ENCODE assay signal across 8 cellular contexts in genomic region chr11:68120212-68121066, GRCh38. TPM values are rescaled to one million over a fixed set of nuclear protein-coding genes. Genes with fewer than 3 reads are reported as not detected.
DNase-seq lines count a peak whose midpoint lies in the region; ATAC-seq, FAIRE-seq and TF ChIP-seq lines count a peak whose summit lies in the region.

No MANE protein-coding gene starts in this region.

- no peaks in the 10 kb centered on the region for H3K9me1 ChIP-seq in K562 (ENCODE audit: control insufficient read depth, insufficient read depth, low read length)

- BruUV-seq in K562 (replicated peaks; lab: Mats Ljungman, UMichigan): TSS peak; percentile 43

- H4K20me1 ChIP-seq in BLaER1 (peaks cover 50% of the 10 kb centered on the region), K562 (replicated peaks; ENCODE audit: control insufficient read depth, insufficient read depth, low read length) (no peaks in the 10 kb centered on the region)

- no peak for TF ChIP-seq POLR2A in K562 (conservative IDR thresholded peaks at IDR 0.05)

- WGBS in K562 (ENCODE audit: insufficient coverage, low coverage, missing lambda C conversion rate): under 1% methylated on average over 31 of the region's 75 CpGs

- FAIRE-seq in GM19239 (lab: Jason Lieb, UNC) (peak; percentile 58), K562 (lab: Jason Lieb, UNC) (peak; percentile 35)

- peak overlapping the region in 1 of 2 donors; percentile 78 for H3K27ac Mint-ChIP-seq in T-cell

- intact Hi-C loops in K562 (cut with micrococcal nuclease): no loop called here

- POLR2A ChIA-PET in T-cell (lab: Charles Lee) (interaction anchor here in 1 of 2 donors (0.7 kb wide), 1 partner anchor 117 kb away, joined by 8 read pairs; no protein-coding TSS in a partner anchor), K562 (lab: Yijun Ruan, JAX) (interaction anchor here (0.7 to 4.7 kb wide), 2 partner anchors 13 to 87 kb away, joined by 3 to 31 read pairs; no protein-coding TSS in a partner anchor)

- peaks cover 50% of the 10 kb centered on the region for H3K79me2 ChIP-seq in K562 (ENCODE audit: control insufficient read depth, insufficient read depth, low read length)

- H3K27ac ChIP-seq in BLaER1: peak overlapping the region; percentile 90
- peak overlapping the region; percentile 88 for H3K27ac ChIP-seq in K562 (ENCODE audit: extremely low read depth, low read depth, low read length)

- peaks cover 38% of the 10 kb centered on the region for H3K4me1 ChIP-seq in BLaER1
- H3K4me1 ChIP-seq in K562 (replicated peaks in 1 of 2; ENCODE audit: control insufficient read depth in 2 of 2, insufficient read depth in 2 of 2, low read length in 2 of 2): peaks cover 23 to 38% of the 10 kb centered on the region in 2 experiments

- DNase-seq in GM19239 (ENCODE audit: insufficient read length, low spot score): peak; percentile 49
- peak in 33 of 34 experiments; percentile 19 to 80 (median 56) for DNase-seq in T-cell
- DNase-seq in K562 (ENCODE audit: extremely low read depth in 1 of 4, low spot score in 3 of 4): peak; percentile 52 to 73 (median 70)
- no peak for DNase-seq in skeletal muscle cell (ENCODE audit: low read depth)
- DNase-seq in cerebellar nuclear complex (lab: John Stamatoyannopoulos, UW): no peak

- H3K36me3 Mint-ChIP-seq in T-cell: no peaks in the 10 kb centered on the region

- peak overlapping the region; percentile 97 for H3K4me2 ChIP-seq in BLaER1
- peak overlapping the region; percentile 85 for H3K4me2 ChIP-seq in K562 (ENCODE audit: insufficient read depth, low read length)

- H2AFZ ChIP-seq in K562 (ENCODE audit: low read depth, low read length): peak overlapping the region; percentile 60; the same call in 1 of the 2 replicates

- no peaks in the 10 kb centered on the region for H3K9me3 Mint-ChIP-seq in T-cell

- H3K27me3 Mint-ChIP-seq in T-cell: no peaks in the 10 kb centered on the region

- H3K36me3 ChIP-seq in BLaER1 (peaks cover 15% of the 10 kb centered on the region), K562 (ENCODE audit: control insufficient read depth, insufficient read depth, low read length) (peaks cover 28% of the 10 kb centered on the region; the same call in 2 of the 3 replicates)

- peak; percentile 13 for ATAC-seq in HG03520 (IDR thresholded peaks at IDR 0.05; ENCODE audit: unreplicated experiment)
- ATAC-seq in T-cell (replicated peaks in 1 of 4): peak; percentile 30 to 73 (median 48)
- peak; percentile 3; the same call in 2 of the 3 replicates for ATAC-seq in K562

- CTCF ChIA-PET in T-cell (lab: Charles Lee): interaction anchor here in 1 of 2 donors (0.6 kb wide), 1 partner anchor 88 kb away, joined by 4 read pairs; no protein-coding TSS in a partner anchor
- CTCF ChIA-PET in K562 (lab: Yijun Ruan, JAX; ENCODE audit: low intra/inter-chr PET ratio): interaction anchor here (0.6 kb wide), 1 partner anchor 86 kb away, joined by 3 read pairs; no protein-coding TSS in a partner anchor

- TF ChIP-seq CTCF in K562 (IDR thresholded peaks at IDR 0.05 in 2 of 3, conservative IDR thresholded peaks at IDR 0.05 in 1 of 3; ENCODE audit: insufficient read depth in 2 of 3, low read depth in 1 of 3, low read length in 3 of 3): no peak

- peaks cover 9 to 11% (median 10%) of the 10 kb centered on the region in 3 donors for H3K4me1 Mint-ChIP-seq in T-cell

- TF ChIP-seq EP300 in K562 (IDR thresholded peaks at IDR 0.05; ENCODE audit: low read length): no peak

- H3K27me3 ChIP-seq in BLaER1 (no peaks in the 10 kb centered on the region), K562 (ENCODE audit: control insufficient read depth in 2 of 2, insufficient read depth in 2 of 2, low read length in 2 of 2) (no peaks in the 10 kb centered on the region)

- H3K4me3 ChIP-seq in BLaER1 (peak overlapping the region; percentile 90), K562 (peak overlapping the region; percentile 63), iPS-18c (ENCODE audit: insufficient read depth, low read depth, low read length) (peak overlapping the region; percentile 68), skeletal muscle cell (ENCODE audit: low read depth, low read length) (peak overlapping the region; percentile 62)

- H3K9ac ChIP-seq in BLaER1: peak overlapping the region; percentile 89
- peak overlapping the region; percentile 58 to 94 for H3K9ac ChIP-seq in K562 (ENCODE audit: insufficient read depth in 1 of 2, low read depth in 2 of 2, low read length in 2 of 2)

- no peak for TF ChIP-seq RAD21 in K562 (CRISPR knock-in tag; conservative IDR thresholded peaks at IDR 0.05 in 1 of 2, IDR thresholded peaks at IDR 0.05 in 1 of 2)

- H3K9me3 ChIP-seq in BLaER1 (no peaks in the 10 kb centered on the region), K562 (replicated peaks; ENCODE audit: control insufficient read depth, insufficient read depth, low read depth, low read length) (no peaks in the 10 kb centered on the region), iPS-18c (ENCODE audit: control insufficient read depth, insufficient read depth, low read length) (no peaks in the 10 kb centered on the region)

- peak overlapping the region; percentile 76 to 82 (median 81) for H3K4me3 Mint-ChIP-seq in T-cell

- in situ Hi-C loops in K562 (cut with MboI): no loop called here

TF ChIP-seq in K562, 482 proteins besides CTCF, POLR2A, EP300 and RAD21 (continues in another document):
- TF ChIP-seq YY1 (IDR thresholded peaks at IDR 0.05; ENCODE audit: borderline replicate concordance in 1 of 3, control insufficient read depth in 1 of 3, extremely low read depth in 1 of 3, insufficient read depth in 3 of 3, insufficient read length in 1 of 3, insufficient replicate concordance in 2 of 3, low read depth in 1 of 3, low read length in 2 of 3) (peak in 1 of 3 experiments; percentile 2), ZNF583 (CRISPR knock-in tag; IDR thresholded peaks at IDR 0.05) (no peak), FOSL1 (tag; conservative IDR thresholded peaks at IDR 0.05) (no peak; the same call in 1 of the 2 replicates), MTA2 (IDR thresholded peaks at IDR 0.05; ENCODE audit: low read depth) (no peak), PCBP1 (IDR thresholded peaks at IDR 0.05; ENCODE audit: low read depth, low read length, poor library complexity, severe bottlenecking) (no peak), SMAD1 (IDR thresholded peaks at IDR 0.05; ENCODE audit: low read depth, low read length, partially characterized antibody) (no peak), SMAD2 (IDR thresholded peaks at IDR 0.05; ENCODE audit: low read depth, low read length) (no peak), UBTF (IDR thresholded peaks at IDR 0.05; ENCODE audit: borderline replicate concordance in 1 of 2, low read depth in 2 of 2, low read length in 2 of 2) (0 out of 4 replicates have a peak, but pooled peaks of 1 of the 2 experiments have one; percentile 23), TSC22D4 (tag; IDR thresholded peaks at IDR 0.05) (no peak), ZBTB17 (CRISPR knock-in tag; IDR thresholded peaks at IDR 0.05) (no peak), HOXB6 (CRISPR knock-in tag; IDR thresholded peaks at IDR 0.05; ENCODE audit: borderline replicate concordance) (no peak)

RNA-seq across cellular contexts. Expression of gene CHKA, which starts 0.7 kb away (rescaled TPM):
- total RNA-seq in T-cell: 10 to 100 TPM in 2 of 5 donors, 1 to 10 TPM in 3; 4.4 to 19.4 (median 7.6) TPM
- 73.9 and 131 TPM in 2 replicates for total RNA-seq in K562 (2011; cell fraction: chromatin; rRNA removed; ENCODE audit: low replicate concordance)
- total RNA-seq in K562 (2011; cell fraction: nucleolus; rRNA removed): 41.7 and 54.3 TPM in 2 replicates
- 82.8 and 110 TPM in 2 replicates for total RNA-seq in K562 (2011; cell fraction: nucleoplasm; rRNA removed)
- 30.2 and 41.1 TPM in 2 replicates for total RNA-seq in K562 (2014; rRNA removed)
- 26.5 and 34.3 TPM in 2 replicates for total RNA-seq in K562 (2014; rRNA removed; fragmentation: Illumina TruSeq; extraction: Trizol)
- total RNA-seq in K562 (2015; rRNA removed; fragmentation: Illumina TruSeq; extraction: Trizol): 34.2 and 37.0 TPM in 2 replicates
- 36.5 and 41.4 TPM in 2 replicates for total RNA-seq in K562 (2021)
- 21.1 and 24.3 TPM in 2 replicates for polyA plus RNA-seq in K562 (2011; rRNA removed)
- polyA plus RNA-seq in K562 (2011; cell fraction: cytosol; rRNA removed): 14.9 and 18.8 TPM in 2 replicates
- polyA plus RNA-seq in K562 (2011; cell fraction: nucleus; rRNA removed): 46.9 and 59.6 TPM in 2 replicates
- polyA plus RNA-seq in K562 (2012): 24.3 and 24.8 TPM in 2 replicates
- 22.6 and 30.2 TPM in 2 replicates for polyA plus RNA-seq in K562 (2014; fragmentation: Illumina TruSeq; extraction: Trizol)
- polyA plus RNA-seq in K562 (2014; fragmentation: Nextera tagmentation; extraction: Ambion mirVana): 1 to 10 TPM; 3.6 to 6.7 TPM
- polyA plus RNA-seq in K562 (2014; rRNA removed): 34.7 and 34.8 TPM in 2 replicates
- polyA minus RNA-seq in K562 (2011; rRNA and poly(A)+ RNA removed): 30.6 and 34.6 TPM in 2 replicates
- polyA minus RNA-seq in K562 (2011; cell fraction: cytosol; rRNA and poly(A)+ RNA removed): 12.8 and 13.7 TPM in 2 replicates
- polyA minus RNA-seq in K562 (2011; cell fraction: nucleus; rRNA and poly(A)+ RNA removed): 15.5 and 26.4 TPM in 2 replicates

Comparison
In these comparisons a context has a peak if more than half of its experiments do, and no peak if none do; other contexts are left out.
1. DNase-seq: peak in GM19239 (single experiment), T-cell (33 of 34) and K562 (4 of 4); none in skeletal muscle cell (single experiment) and cerebellar nuclear complex (0 of 2).
2. Peak in every context shown above with its lines, with median percentiles within 50 percentile points of each other: H3K4me3 ChIP-seq and ATAC-seq.